ENCODE assay signal across 8 cellular contexts in genomic region chr16:8797364-8798173, GRCh38. TPM values are rescaled to one million over a fixed set of nuclear protein-coding genes. Genes with fewer than 3 reads are reported as not detected.
DNase-seq lines count a peak whose midpoint lies in the region; ATAC-seq and TF ChIP-seq lines count a peak whose summit lies in the region.

PMM2 (plus strand) TSS chr16:8797839; CDS start chr16:8797883, 44 bp downstream.
TMEM186 (minus strand) TSS chr16:8797639; CDS start chr16:8797614, 25 bp downstream.

- peak within 1 kb of the TSS; percentile 54 for H3K23ac ChIP-seq in mesendoderm (ENCODE audit: low read length)

- H3K9ac ChIP-seq in HUES48 (ENCODE audit: low read depth, low read length) (peak within 1 kb of the TSS; percentile 78), NT2/D1 (ENCODE audit: insufficient read length, low read depth) (peak within 1 kb of the TSS; percentile 97), endodermal cell (ENCODE audit: extremely low read depth, low read length, poor library complexity, severe bottlenecking) (peak within 1 kb of the TSS; percentile 78), mesendoderm (ENCODE audit: low read length) (peak within 1 kb of the TSS; percentile 97)

- CTCF ChIA-PET in Calu3 (lab: Charles Lee), result interaction anchor here (0.9 to 1.6 kb wide), 5 partner anchors 9 to 211 kb away, joined by 3 read pairs; partner anchors contain the start of gene CARHSP1
- CTCF ChIA-PET in activated CD8-positive, alpha-beta memory T cell treated with anti-CD3 and anti-CD28 coated beads, Interleukin-2, amount 10 ng/mL, durations not matched to agents 7 days and 5 days (lab: Charles Lee), result interaction anchor here (0.8 to 3.1 kb wide), 6 partner anchors 12 to 83 kb away, joined by 3 to 10 read pairs (median 4); partner anchors contain the start of gene CARHSP1

- H3K36me3 Mint-ChIP-seq in Calu3 (ENCODE audit: insufficient read depth, unreplicated experiment), result peaks cover 60% of the 10 kb centered on the region
- H3K36me3 Mint-ChIP-seq in activated CD8-positive, alpha-beta memory T cell treated with anti-CD3 and anti-CD28 coated beads, Interleukin-2, amount 10 ng/mL, durations not matched to agents 7 days and 5 days, result peaks cover 20% of the 10 kb centered on the region
- peaks cover 12% of the 10 kb centered on the region for H3K36me3 Mint-ChIP-seq in endodermal cell (ENCODE audit: low read depth)

- H3K79me2 ChIP-seq in mesendoderm (ENCODE audit: control insufficient read depth, insufficient read depth, low read length), result peaks cover 45% of the 10 kb centered on the region

- H3K79me1 ChIP-seq in mesendoderm (ENCODE audit: low read length), result peaks cover 14% of the 10 kb centered on the region

- H3K18ac ChIP-seq in mesendoderm (ENCODE audit: low read length), result peak within 1 kb of the TSS; percentile 5

- no peak within 1 kb of the TSS for H2BK15ac ChIP-seq in mesendoderm (replicated peaks; ENCODE audit: low read depth)

- H3K9me3 ChIP-seq in HUES48 (ENCODE audit: control insufficient read depth, insufficient read depth, low read length) (no peaks in the 10 kb centered on the region), NT2/D1 (ENCODE audit: insufficient read depth, low read length) (no peaks in the 10 kb centered on the region), endodermal cell (ENCODE audit: control insufficient read depth, low read length) (no peaks in the 10 kb centered on the region)

- H3K9me3 Mint-ChIP-seq in Calu3 (ENCODE audit: low read depth, unreplicated experiment) (no peaks in the 10 kb centered on the region), endodermal cell (no peaks in the 10 kb centered on the region)
- no peaks in the 10 kb centered on the region for H3K9me3 Mint-ChIP-seq in activated CD8-positive, alpha-beta memory T cell treated with anti-CD3 and anti-CD28 coated beads, Interleukin-2, amount 10 ng/mL, durations not matched to agents 7 days and 5 days (ENCODE audit: low read depth)

- peak within 1 kb of the TSS; percentile 89 for H3K56ac ChIP-seq in mesendoderm (ENCODE audit: low read length)

- peak; percentile 93 for ATAC-seq in GM21423 (IDR thresholded peaks at IDR 0.05; ENCODE audit: unreplicated experiment)
- ATAC-seq in activated CD8-positive, alpha-beta memory T cell treated with anti-CD3 and anti-CD28 coated beads, Interleukin-2, amount 10 ng/mL, durations not matched to agents 7 days and 5 days, result peak; percentile 92

- H4K5ac ChIP-seq in mesendoderm (ENCODE audit: low read length), result no peak within 1 kb of the TSS

- peak within 1 kb of the TSS; percentile 99 for H3K4me3 Mint-ChIP-seq in Calu3 (ENCODE audit: low read depth, unreplicated experiment)
- peak within 1 kb of the TSS; percentile 91 for H3K4me3 Mint-ChIP-seq in activated CD8-positive, alpha-beta memory T cell treated with anti-CD3 and anti-CD28 coated beads, Interleukin-2, amount 10 ng/mL, durations not matched to agents 7 days and 5 days
- H3K4me3 Mint-ChIP-seq in endodermal cell, result peak within 1 kb of the TSS; percentile 91

- H3K4me3 ChIP-seq in HUES48 (ENCODE audit: low read depth, low read length) (peak within 1 kb of the TSS; percentile 87), NT2/D1 (ENCODE audit: insufficient read length, low read depth) (peak within 1 kb of the TSS; percentile 96), endodermal cell (ENCODE audit: low read length) (peak within 1 kb of the TSS; percentile 94), mesendoderm (ENCODE audit: low read length) (peak within 1 kb of the TSS; percentile 99)

- H3K4me1 Mint-ChIP-seq in Calu3 (ENCODE audit: low read depth, unreplicated experiment) (peaks cover 41% of the 10 kb centered on the region), endodermal cell (peaks cover 17% of the 10 kb centered on the region)
- peaks cover 44% of the 10 kb centered on the region for H3K4me1 Mint-ChIP-seq in activated CD8-positive, alpha-beta memory T cell treated with anti-CD3 and anti-CD28 coated beads, Interleukin-2, amount 10 ng/mL, durations not matched to agents 7 days and 5 days

- H3K27ac ChIP-seq in HUES48 (ENCODE audit: low read depth, low read length), result peak within 1 kb of the TSS; percentile 75
- H3K27ac ChIP-seq in endodermal cell (ENCODE audit: low read depth, low read length), result no peak within 1 kb of the TSS
- no peak within 1 kb of the TSS for H3K27ac ChIP-seq in mesendoderm (ENCODE audit: low read depth, low read length)

- BruUV-seq in Calu3 (replicated peaks; lab: Mats Ljungman, UMichigan), result no TSS peak

- DNase-seq in Calu3, result peak; percentile 98
- peak; percentile 95 for DNase-seq in NT2/D1 (ENCODE audit: low read depth, low spot score)
- DNase-seq in activated CD8-positive, alpha-beta memory T cell treated with anti-CD3 and anti-CD28 coated beads, Interleukin-2, amount 10 ng/mL, durations not matched to agents 7 days and 5 days, result peak; percentile 98
- DNase-seq in endodermal cell, result peak; percentile 98
- DNase-seq in mesendoderm, result peak; percentile 98
- peak; percentile 93 for DNase-seq in stimulated activated CD8-positive, alpha-beta memory T cell treated with anti-CD3 and anti-CD28 coated beads, Interleukin-12 subunit alpha, Interleukin-12 subunit beta, amount 100 ng/mL, for 4 hours (ENCODE audit: low read depth)

- H3K4ac ChIP-seq in mesendoderm (ENCODE audit: low read depth, low read length), result peak within 1 kb of the TSS; percentile 84

- H3K4me1 ChIP-seq in HUES48 (ENCODE audit: control insufficient read depth, insufficient read depth, low read length) (peaks cover 5% of the 10 kb centered on the region), NT2/D1 (ENCODE audit: insufficient read depth, insufficient read length) (peaks cover 5% of the 10 kb centered on the region), endodermal cell (ENCODE audit: control insufficient read depth, insufficient read depth, low read length) (no peaks in the 10 kb centered on the region), mesendoderm (ENCODE audit: control insufficient read depth, low read depth, low read length) (peaks cover 1% of the 10 kb centered on the region)

- intact Hi-C loops in Calu3 (cut with micrococcal nuclease; ENCODE audit: unreplicated experiment), result loop anchor here (5.0 kb wide), 2 partner anchors 85 to 120 kb away; partner anchors contain the start of gene LITAFD

- H3K4me2 ChIP-seq in mesendoderm (ENCODE audit: low read length), result peak within 1 kb of the TSS; percentile 70

- 0 to 1% methylated on average over 24 to 61 of the region's 61 CpGs for WGBS in endodermal cell (ENCODE audit: insufficient coverage in 1 of 2, insufficient read length in 1 of 2), 2 experiments
- WGBS in mesendoderm (ENCODE audit: extremely low coverage, insufficient coverage, low lambda C conversion rate), result no CpG with 5 or more reads among the region's 61 CpGs

- H2BK120ac ChIP-seq in mesendoderm (ENCODE audit: low read depth, low read length), result no peak within 1 kb of the TSS

- H2BK5ac ChIP-seq in mesendoderm (ENCODE audit: low read length), result no peak within 1 kb of the TSS

- H4K8ac ChIP-seq in mesendoderm (ENCODE audit: low read depth, low read length), result no peak within 1 kb of the TSS

- H3K36me3 ChIP-seq in HUES48 (ENCODE audit: control insufficient read depth, insufficient read depth, low read length) (peaks cover 28% of the 10 kb centered on the region), NT2/D1 (ENCODE audit: insufficient read depth, insufficient read length, low read length) (peaks cover 63% of the 10 kb centered on the region), endodermal cell (ENCODE audit: control insufficient read depth, insufficient read depth, low read length) (peaks cover 44% of the 10 kb centered on the region), mesendoderm (ENCODE audit: control insufficient read depth, insufficient read depth, low read length) (peaks cover 3% of the 10 kb centered on the region)

- peak within 1 kb of the TSS; percentile 34 for H2AK5ac ChIP-seq in mesendoderm (ENCODE audit: low read length)

- no peaks in the 10 kb centered on the region for H3K27me3 ChIP-seq in HUES48 (ENCODE audit: control insufficient read depth, insufficient read depth, low read length)
- no peaks in the 10 kb centered on the region for H3K27me3 ChIP-seq in NT2/D1 (ENCODE audit: insufficient read depth, insufficient read length)
- no peaks in the 10 kb centered on the region for H3K27me3 ChIP-seq in endodermal cell (ENCODE audit: control insufficient read depth, insufficient read depth, low read length, poor library complexity, severe bottlenecking)
- H3K27me3 ChIP-seq in mesendoderm (ENCODE audit: insufficient read depth, low read length, poor library complexity), result no peaks in the 10 kb centered on the region

- H3K27me3 Mint-ChIP-seq in Calu3 (ENCODE audit: unreplicated experiment), result no peaks in the 10 kb centered on the region
- no peaks in the 10 kb centered on the region for H3K27me3 Mint-ChIP-seq in activated CD8-positive, alpha-beta memory T cell treated with anti-CD3 and anti-CD28 coated beads, Interleukin-2, amount 10 ng/mL, durations not matched to agents 7 days and 5 days
- no peaks in the 10 kb centered on the region for H3K27me3 Mint-ChIP-seq in endodermal cell (ENCODE audit: insufficient read depth)

- TF ChIP-seq CTCF in Calu3 (IDR thresholded peaks at IDR 0.05; ENCODE audit: unreplicated experiment) (no peak), endodermal cell (conservative IDR thresholded peaks at IDR 0.05) (no peak)

- peak within 1 kb of the TSS; percentile 44 for H3K27ac Mint-ChIP-seq in Calu3 (ENCODE audit: unreplicated experiment)
- peak within 1 kb of the TSS; percentile 91 for H3K27ac Mint-ChIP-seq in activated CD8-positive, alpha-beta memory T cell treated with anti-CD3 and anti-CD28 coated beads, Interleukin-2, amount 10 ng/mL, durations not matched to agents 7 days and 5 days
- peak within 1 kb of the TSS; percentile 96 for H3K27ac Mint-ChIP-seq in endodermal cell

RNA-seq across cellular contexts. Expression of gene PMM2, which starts in this region (rescaled TPM):
- total RNA-seq in Calu3 (2022) (88.3 and 92.8 TPM in 2 replicates), endodermal cell (10 to 100 TPM; 47.6 to 48.2 TPM)
- 10 to 100 TPM; 36.4 to 47.1 TPM for total RNA-seq in activated CD8-positive, alpha-beta memory T cell treated with anti-CD3 and anti-CD28 coated beads, Interleukin-2, amount 10 ng/mL, durations not matched to agents 7 days and 5 days
- 18.2 TPM for polyA plus RNA-seq in endodermal cell (2013, experiment 1 of 2)
- 19.4 TPM for polyA plus RNA-seq in endodermal cell (2013, experiment 2 of 2)
- 59.3 TPM for polyA plus RNA-seq in mesendoderm (2013, experiment 1 of 2)
- 57.4 TPM for polyA plus RNA-seq in mesendoderm (2013, experiment 2 of 2)

RNA-seq across cellular contexts. Expression of gene TMEM186, which starts in this region (rescaled TPM):
- total RNA-seq in Calu3 (2022) (20.9 and 23.6 TPM in 2 replicates), endodermal cell (10 to 100 TPM; 10.9 to 14.0 TPM)
- 10 to 100 TPM; 14.0 to 16.1 TPM for total RNA-seq in activated CD8-positive, alpha-beta memory T cell treated with anti-CD3 and anti-CD28 coated beads, Interleukin-2, amount 10 ng/mL, durations not matched to agents 7 days and 5 days
- 9.9 TPM for polyA plus RNA-seq in endodermal cell (2013, experiment 1 of 2)
- 7.7 TPM for polyA plus RNA-seq in endodermal cell (2013, experiment 2 of 2)
- 5.5 TPM for polyA plus RNA-seq in mesendoderm (2013, experiment 1 of 2)
- 6.0 TPM for polyA plus RNA-seq in mesendoderm (2013, experiment 2 of 2)

Comparison
In these comparisons a context has a peak if more than half of its experiments do, and no peak if none do; other contexts are left out.
1. H3K27ac Mint-ChIP-seq: peak in every context shown above with its lines; median percentile 96 in endodermal cell; 91 in activated CD8-positive, alpha-beta memory T cell treated with anti-CD3 and anti-CD28 coated beads, Interleukin-2, amount 10 ng/mL, durations not matched to agents 7 days and 5 days; 44 in Calu3.